ENCODE assay signal across 8 cellular contexts in the genomic region with DNA sequence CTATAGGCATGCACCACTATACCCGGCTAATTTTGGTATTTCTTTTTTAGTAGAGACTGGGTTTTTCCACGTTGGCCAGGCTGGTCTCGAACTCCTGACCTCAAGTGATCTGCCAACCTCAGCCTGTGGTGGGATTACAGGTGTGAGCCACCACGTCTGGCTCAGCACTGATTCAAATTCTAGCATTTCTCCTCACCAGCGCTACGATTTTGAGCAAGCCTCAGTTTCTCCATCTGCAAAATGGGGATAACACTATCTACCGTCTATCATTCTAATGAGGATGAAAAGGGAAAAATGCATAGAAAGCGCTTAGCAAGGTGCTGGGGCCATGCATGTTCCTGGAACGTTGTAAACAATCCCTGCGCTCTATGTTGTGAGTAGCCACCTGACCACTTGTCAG. TPM values are rescaled to one million over a fixed set of nuclear protein-coding genes. Genes with fewer than 3 reads are reported as not detected.
"Had no signal": no experiment of that assay in that cellular context is flagged by ENCODE, and none has a peak within 500 bp of the region (broad histone marks: within the 10 kb centered on the region; RNA-seq: fewer than 3 reads in every experiment).

No MANE protein-coding gene starts in this region.

- H3K4me3 ChIP-seq: GM23248, HAP-1 had no signal

- H2AFZ ChIP-seq: GM23248 had no signal

- DNase-seq: GM23248, GOT3, HFFc6, KG1 had no signal

- H3K36me3 ChIP-seq: HAP-1 had no signal

- H3K27ac ChIP-seq: GM23248, HL-60 had no signal

- H3K9ac ChIP-seq: GM23248 had no signal

- ATAC-seq: HCT116 had no signal

- H3K4me1 ChIP-seq: HAP-1 had no signal

- H3K9me3 ChIP-seq: HAP-1 had no signal

RNA-seq across cellular contexts. Expression of a gene that starts 49.0 kb away (rescaled TPM):
- total RNA-seq: GM23248, HFFc6 had no signal
- polyA plus RNA-seq: GM23248, IgD-negative memory B cell had no signal
